Comparison of ENCODE assay signal across 19 cellular contexts in genomic region chr11:1998861-1999260, GRCh38. TPM values are rescaled to one million over a fixed set of nuclear protein-coding genes. Genes with fewer than 3 reads are reported as not detected.
A peak's percentile ranks its signal among the peaks of the same experiment; 100 is the strongest.
DNase-seq lines count a peak whose midpoint lies in the region; ATAC-seq, FAIRE-seq and TF ChIP-seq lines count a peak whose summit lies in the region.
"Had no signal": no experiment of that assay in that cellular context is flagged by ENCODE, and none has a peak within 500 bp of the region (broad histone marks: within the 10 kb centered on the region; RNA-seq: fewer than 3 reads in every experiment).

No MANE protein-coding gene starts in this region.

- H3K27ac Mint-ChIP-seq in endothelial cell (ENCODE audit: unreplicated experiment), result no peak overlapping the region
- H3K27ac Mint-ChIP-seq: CD4-positive, alpha-beta memory T cell had no signal

- H3K27me3 ChIP-seq in HCT116 (ENCODE audit: insufficient read depth, low read length) (no peaks in the 10 kb centered on the region), K562 (ENCODE audit: control insufficient read depth in 2 of 2, insufficient read depth in 2 of 2, low read length in 2 of 2) (no peaks in the 10 kb centered on the region), left lung (no peaks in the 10 kb centered on the region)

- H4K20me1 ChIP-seq in HCT116 (ENCODE audit: insufficient read depth) (no peaks in the 10 kb centered on the region), K562 (replicated peaks; ENCODE audit: control insufficient read depth, insufficient read depth, low read length) (no peaks in the 10 kb centered on the region)

- H3K4me3 Mint-ChIP-seq in endothelial cell (ENCODE audit: unreplicated experiment), result no peak overlapping the region
- H3K4me3 Mint-ChIP-seq: CD4-positive, alpha-beta memory T cell had no signal

- H3K36me3 ChIP-seq in HCT116 (ENCODE audit: control insufficient read depth in 1 of 2, insufficient read depth in 2 of 2, low read length in 2 of 2) (no peaks in the 10 kb centered on the region), K562 (ENCODE audit: control insufficient read depth, insufficient read depth, low read length) (no peaks in the 10 kb centered on the region), left lung (no peaks in the 10 kb centered on the region)
- H3K36me3 ChIP-seq: HAP-1 had no signal

- TF ChIP-seq RAD21 in HCT116 (IDR thresholded peaks at IDR 0.05; ENCODE audit: low read depth), result no peak
- no peak for TF ChIP-seq RAD21 in K562 (CRISPR knock-in tag; conservative IDR thresholded peaks at IDR 0.05 in 1 of 2, IDR thresholded peaks at IDR 0.05 in 1 of 2)

- TF ChIP-seq EP300 in K562 (IDR thresholded peaks at IDR 0.05; ENCODE audit: low read length), result no peak

- ATAC-seq in HCT116 (peak; percentile 50), K562 (peak; percentile 53), left lung (peak; percentile 30)

- no peak overlapping the region for H3K9ac ChIP-seq in HCT116 (ENCODE audit: low read length)
- no peak overlapping the region for H3K9ac ChIP-seq in K562 (ENCODE audit: insufficient read depth in 1 of 2, low read depth in 2 of 2, low read length in 2 of 2)

- H3K4me1 Mint-ChIP-seq in endothelial cell (ENCODE audit: unreplicated experiment), result no peaks in the 10 kb centered on the region
- H3K4me1 Mint-ChIP-seq: CD4-positive, alpha-beta memory T cell had no signal

- H3K4me2 ChIP-seq in HCT116 (ENCODE audit: low read length) (no peak overlapping the region), K562 (ENCODE audit: insufficient read depth, low read length) (no peak overlapping the region)

- no CpG with 5 or more reads among the region's 15 CpGs for WGBS in K562 (ENCODE audit: insufficient coverage, low coverage, missing lambda C conversion rate)

- H2AFZ ChIP-seq in HCT116 (ENCODE audit: low read depth, low read length, poor library complexity, severe bottlenecking), result no peak overlapping the region
- H2AFZ ChIP-seq in K562 (ENCODE audit: low read depth, low read length), result no peak overlapping the region

- H3K36me3 Mint-ChIP-seq in endothelial cell (ENCODE audit: low read depth, unreplicated experiment), result no peaks in the 10 kb centered on the region
- H3K36me3 Mint-ChIP-seq: CD4-positive, alpha-beta memory T cell had no signal

- H3K4me3 ChIP-seq in HCT116 (replicated peaks in 1 of 2; ENCODE audit: low read depth in 1 of 2, low read length in 2 of 2), result no peak overlapping the region
- no peak overlapping the region for H3K4me3 ChIP-seq in K562
- no peak overlapping the region for H3K4me3 ChIP-seq in left lung
- H3K4me3 ChIP-seq: HAP-1 had no signal

- H3K9me1 ChIP-seq in K562 (ENCODE audit: control insufficient read depth, insufficient read depth, low read length), result no peaks in the 10 kb centered on the region

- no peaks in the 10 kb centered on the region for H3K79me2 ChIP-seq in HCT116 (ENCODE audit: insufficient read depth, low read length)
- H3K79me2 ChIP-seq in K562 (ENCODE audit: control insufficient read depth, insufficient read depth, low read length), result no peaks in the 10 kb centered on the region

- no peaks in the 10 kb centered on the region for H3K9me2 ChIP-seq in HCT116 (ENCODE audit: insufficient read depth)

- intact Hi-C loops in HCT116 (cut with micrococcal nuclease), result no loop called here
- intact Hi-C loops in K562 (cut with micrococcal nuclease), result no loop called here
- intact Hi-C loops in left lung (cut with DNase I), result no loop called here

- H3K9me3 ChIP-seq in HCT116 (ENCODE audit: control insufficient read depth in 1 of 2, insufficient read depth in 1 of 2, low read depth in 1 of 2, low read length in 2 of 2) (no peaks in the 10 kb centered on the region), K562 (replicated peaks; ENCODE audit: control insufficient read depth, insufficient read depth, low read depth, low read length) (no peaks in the 10 kb centered on the region), left lung (no peaks in the 10 kb centered on the region)
- H3K9me3 ChIP-seq: HAP-1 had no signal

- TF ChIP-seq CTCF in HCT116 (IDR thresholded peaks at IDR 0.05 in 2 of 3, conservative IDR thresholded peaks at IDR 0.05 in 1 of 3; ENCODE audit: borderline replicate concordance in 1 of 3, insufficient read depth in 1 of 3, low read depth in 2 of 3, low read length in 2 of 3), result no peak
- TF ChIP-seq CTCF in K562 (IDR thresholded peaks at IDR 0.05 in 2 of 3, conservative IDR thresholded peaks at IDR 0.05 in 1 of 3; ENCODE audit: insufficient read depth in 2 of 3, low read depth in 1 of 3, low read length in 3 of 3), result no peak
- TF ChIP-seq CTCF in left lung (IDR thresholded peaks at IDR 0.05), result no peak
- TF ChIP-seq CTCF in endothelial cell (IDR thresholded peaks at IDR 0.05; ENCODE audit: unreplicated experiment), result no peak

- CTCF ChIA-PET in HCT116 (lab: Charles Lee) (interaction anchor here (0.6 to 1.9 kb wide), 13 partner anchors 12 to 452 kb away, joined by 3 to 15 read pairs (median 5); partner anchors contain the start of gene SYT8), K562 (lab: Yijun Ruan, JAX; ENCODE audit: low intra/inter-chr PET ratio) (interaction anchor here (0.9 to 7.2 kb wide), 11 partner anchors 29 to 346 kb away, joined by 3 to 93 read pairs (median 9); partner anchors contain the start of gene TNNI2)

- H3K27me3 Mint-ChIP-seq in endothelial cell (ENCODE audit: unreplicated experiment), result no peaks in the 10 kb centered on the region
- H3K27me3 Mint-ChIP-seq: CD4-positive, alpha-beta memory T cell had no signal

- RAD21 ChIA-PET in HCT116 (lab: Charles Lee; ENCODE audit: low non-redundant PET in 1 of 2, low total read pairs in 2 of 2, uncharacterized antibody in 2 of 2, unreplicated experiment in 2 of 2), result interaction anchor here (0.8 to 1.1 kb wide), 4 partner anchors 117 to 346 kb away, joined by 4 to 6 read pairs (median 4); no protein-coding TSS in a partner anchor

- no peaks in the 10 kb centered on the region for H3K9me3 Mint-ChIP-seq in endothelial cell (ENCODE audit: unreplicated experiment)
- H3K9me3 Mint-ChIP-seq: CD4-positive, alpha-beta memory T cell had no signal

- BruUV-seq in HCT116 (replicated peaks; lab: Mats Ljungman, UMichigan) (no TSS peak), K562 (replicated peaks; lab: Mats Ljungman, UMichigan) (no TSS peak)

- DNase-seq in HCT116 (ENCODE audit: low read depth, low spot score) (no peak), K562 (ENCODE audit: extremely low read depth in 1 of 4, low spot score in 3 of 4) (no peak), left lung (no peak), endothelial cell (ENCODE audit: low spot score) (no peak), NCI-H1694 (lab: John Stamatoyannopoulos, UW) (no peak), NCI-H774 (lab: John Stamatoyannopoulos, UW) (no peak)
- DNase-seq: C1 segment of cervical spinal cord; Calu3; CD4-positive, alpha-beta memory T cell; COR-L47; DMS53; DMS79 treated with DMSO at 0.1 percent for 48 hours; GF-D8; GOT3 had no signal

- in situ Hi-C loops in K562 (cut with MboI), result no loop called here

- H3K27ac ChIP-seq in HCT116 (ENCODE audit: low read depth, low read length) (no peak overlapping the region), K562 (ENCODE audit: extremely low read depth, low read depth, low read length) (no peak overlapping the region), left lung (no peak overlapping the region)

- H3K4me1 ChIP-seq in HCT116 (ENCODE audit: control insufficient read depth in 1 of 2, insufficient read depth in 2 of 2, low read length in 2 of 2), result no peaks in the 10 kb centered on the region
- H3K4me1 ChIP-seq in K562 (replicated peaks in 1 of 2; ENCODE audit: control insufficient read depth in 2 of 2, insufficient read depth in 2 of 2, low read length in 2 of 2), result no peaks in the 10 kb centered on the region
- H3K4me1 ChIP-seq in left lung, result no peaks in the 10 kb centered on the region
- H3K4me1 ChIP-seq: HAP-1 had no signal

- POLR2A ChIA-PET in HCT116 (lab: Charles Lee) (no interaction called here), K562 (lab: Yijun Ruan, JAX) (no interaction called here)

- FAIRE-seq in K562 (lab: Jason Lieb, UNC), result peak; percentile 84
- FAIRE-seq: GM12891, GM18507, H54 had no signal

- TF ChIP-seq POLR2A in HCT116 (IDR thresholded peaks at IDR 0.05; ENCODE audit: borderline replicate concordance, extremely low read depth, insufficient read depth, insufficient read length) (no peak), K562 (conservative IDR thresholded peaks at IDR 0.05) (no peak)

RNA-seq across cellular contexts. Expression of gene H19, which starts 1.2 kb away (rescaled TPM):
- total RNA-seq in HCT116 (2021; ENCODE audit: unreplicated experiment) (10.5 TPM), K562 (2014; rRNA removed) (18.7 and 20.7 TPM in 2 replicates), K562 (2014; rRNA removed; fragmentation: Illumina TruSeq; extraction: Trizol) (4.0 and 5.8 TPM in 2 replicates), K562 (2015; rRNA removed; fragmentation: Illumina TruSeq; extraction: Trizol) (20.5 and 24.6 TPM in 2 replicates), K562 (2021) (10.0 and 15.6 TPM in 2 replicates), left lung (100 to 1,000 TPM; 119 to 193 TPM), endothelial cell (ENCODE audit: unreplicated experiment) (not detected)
- 7.3 and 8.1 TPM in 2 replicates for polyA plus RNA-seq in HCT116 (2012)
- 18.4 and 75.9 TPM in 2 replicates for total RNA-seq in K562 (2011; cell fraction: chromatin; rRNA removed; ENCODE audit: low replicate concordance)
- total RNA-seq in K562 (2011; cell fraction: nucleolus; rRNA removed), result 34.1 and 71.4 TPM in 2 replicates
- 40.2 and 132 TPM in 2 replicates for total RNA-seq in K562 (2011; cell fraction: nucleoplasm; rRNA removed)
- polyA plus RNA-seq in K562 (2011; rRNA removed) (220 and 682 TPM in 2 replicates), K562 (2014; fragmentation: Illumina TruSeq; extraction: Trizol) (15.7 and 19.7 TPM in 2 replicates), K562 (2014; fragmentation: Nextera tagmentation; extraction: Ambion mirVana) (under 1 TPM; 0.13 to 0.63 TPM), K562 (2014; rRNA removed) (13.0 and 18.2 TPM in 2 replicates)
- polyA plus RNA-seq in K562 (2011; cell fraction: cytosol; rRNA removed), result 487 and 1,836 TPM in 2 replicates
- 124 and 550 TPM in 2 replicates for polyA plus RNA-seq in K562 (2011; cell fraction: nucleus; rRNA removed)
- polyA plus RNA-seq in K562 (2012), result 7.2 and 15.5 TPM in 2 replicates
- 162 and 353 TPM in 2 replicates for polyA minus RNA-seq in K562 (2011; rRNA and poly(A)+ RNA removed)
- 373 and 514 TPM in 2 replicates for polyA minus RNA-seq in K562 (2011; cell fraction: cytosol; rRNA and poly(A)+ RNA removed)
- 32.9 and 61.7 TPM in 2 replicates for polyA minus RNA-seq in K562 (2011; cell fraction: nucleus; rRNA and poly(A)+ RNA removed)
- total RNA-seq: A673; CD4-positive, alpha-beta memory T cell had no signal
- polyA plus RNA-seq: CD4-positive, alpha-beta memory T cell had no signal

RNA-seq across cellular contexts. Expression of gene MRPL23, which starts 51.7 kb away (rescaled TPM):
- 109 TPM for total RNA-seq in HCT116 (2021; ENCODE audit: unreplicated experiment)
- 120 and 124 TPM in 2 replicates for polyA plus RNA-seq in HCT116 (2012)
- 26.8 and 80.9 TPM in 2 replicates for total RNA-seq in K562 (2011; cell fraction: chromatin; rRNA removed; ENCODE audit: low replicate concordance)
- 67.7 and 84.7 TPM in 2 replicates for total RNA-seq in K562 (2011; cell fraction: nucleolus; rRNA removed)
- 43.5 and 46.6 TPM in 2 replicates for total RNA-seq in K562 (2011; cell fraction: nucleoplasm; rRNA removed)
- 109 and 128 TPM in 2 replicates for total RNA-seq in K562 (2014; rRNA removed)
- 17.5 and 22.7 TPM in 2 replicates for total RNA-seq in K562 (2014; rRNA removed; fragmentation: Illumina TruSeq; extraction: Trizol)
- 46.2 and 53.3 TPM in 2 replicates for total RNA-seq in K562 (2015; rRNA removed; fragmentation: Illumina TruSeq; extraction: Trizol)
- total RNA-seq in K562 (2021), result 63.7 and 72.7 TPM in 2 replicates
- polyA plus RNA-seq in K562 (2011; rRNA removed), result 35.5 and 50.9 TPM in 2 replicates
- polyA plus RNA-seq in K562 (2011; cell fraction: cytosol; rRNA removed), result 131 and 155 TPM in 2 replicates
- polyA plus RNA-seq in K562 (2011; cell fraction: nucleus; rRNA removed), result 75.9 and 80.7 TPM in 2 replicates
- 44.3 and 53.3 TPM in 2 replicates for polyA plus RNA-seq in K562 (2012)
- 37.4 and 42.9 TPM in 2 replicates for polyA plus RNA-seq in K562 (2014; fragmentation: Illumina TruSeq; extraction: Trizol)
- 1 to 10 TPM in 1 of 2 experiments, under 1 TPM in 1; 0.44 to 1.1 TPM for polyA plus RNA-seq in K562 (2014; fragmentation: Nextera tagmentation; extraction: Ambion mirVana)
- 79.9 and 85.9 TPM in 2 replicates for polyA plus RNA-seq in K562 (2014; rRNA removed)
- polyA minus RNA-seq in K562 (2011; rRNA and poly(A)+ RNA removed), result 19.0 and 20.5 TPM in 2 replicates
- polyA minus RNA-seq in K562 (2011; cell fraction: cytosol; rRNA and poly(A)+ RNA removed), result 40.8 and 45.4 TPM in 2 replicates
- polyA minus RNA-seq in K562 (2011; cell fraction: nucleus; rRNA and poly(A)+ RNA removed), result 53.0 and 70.8 TPM in 2 replicates
- 10 to 100 TPM; 62.2 to 71.6 TPM for total RNA-seq in left lung
- 29.2 TPM for total RNA-seq in endothelial cell (ENCODE audit: unreplicated experiment)
